16 cellular contexts compared by ENCODE assay signal in genomic region chr4:38085394-38086150, GRCh38.
DNase-seq lines count a peak whose midpoint lies in the region; ATAC-seq and TF ChIP-seq lines count a peak whose summit lies in the region.
"Had no signal": no experiment of that assay in that cellular context is flagged by ENCODE, and none has a peak within 500 bp of the region (broad histone marks: within the 10 kb centered on the region; RNA-seq: fewer than 3 reads in every experiment).

No MANE protein-coding gene starts in this region.

- H3K36me3 ChIP-seq in right atrium auricular region (peaks cover 15% of the 10 kb centered on the region), psoas muscle (ENCODE audit: insufficient read depth in 1 of 2, low read depth in 1 of 2) (peaks cover 0 to 14% of the 10 kb centered on the region in 2 donors), aorta (ENCODE audit: control insufficient read depth in 1 of 2, insufficient read depth in 2 of 2, low read length in 1 of 2) (peaks cover 0 to 2% of the 10 kb centered on the region in 2 donors)
- H3K36me3 ChIP-seq: SJSA1 had no signal

- H3K9me3 ChIP-seq in right atrium auricular region = no peaks in the 10 kb centered on the region
- no peaks in the 10 kb centered on the region for H3K9me3 ChIP-seq in psoas muscle
- H3K9me3 ChIP-seq in aorta (ENCODE audit: control insufficient read depth, low read length) = no peaks in the 10 kb centered on the region
- H3K9me3 ChIP-seq: SJSA1 had no signal

- 24 to 32% (median 27%) methylated on average over 13 of the region's 13 CpGs for WGBS in psoas muscle, 3 donors
- 12 to 18% methylated on average over 13 of the region's 13 CpGs for WGBS in aorta, 2 donors

- intact Hi-C loops in Right ventricle myocardium superior (cut with DNase I) = no loop called here
- intact Hi-C loops in left cardiac atrium (cut with DNase I) = no loop called here
- intact Hi-C loops in psoas muscle (cut with DNase I) = no loop called here
- intact Hi-C loops in aorta (cut with DNase I) = no loop called here

- no peaks in the 10 kb centered on the region for H3K27me3 ChIP-seq in right atrium auricular region
- H3K27me3 ChIP-seq in psoas muscle (ENCODE audit: insufficient read depth in 3 of 3, low read length in 2 of 3) = no peaks in the 10 kb centered on the region
- H3K27me3 ChIP-seq in aorta (ENCODE audit: control insufficient read depth in 1 of 2, insufficient read depth in 2 of 2, low read length in 1 of 2) = no peaks in the 10 kb centered on the region
- H3K27me3 ChIP-seq: SJSA1 had no signal

- H3K4me3 ChIP-seq in right atrium auricular region (no peak overlapping the region), psoas muscle (peak overlapping the region; percentile 16), aorta (ENCODE audit: low read length in 2 of 2) (no peak overlapping the region)
- H3K4me3 ChIP-seq: SJSA1 had no signal

- H3K27ac ChIP-seq in right atrium auricular region (peak overlapping the region in 1 of 2 donors; percentile 2), psoas muscle (no peak overlapping the region), aorta (ENCODE audit: low read depth in 1 of 2, low read length in 2 of 2) (peak overlapping the region in 1 of 2 donors; percentile 2)
- H3K27ac ChIP-seq: SJSA1 had no signal

- ATAC-seq in Right ventricle myocardium superior (ENCODE audit: poor library complexity) (peak; percentile 39), left cardiac atrium (peak; percentile 5 to 24), psoas muscle (peak; percentile 55 to 87 (median 71)), aorta (ENCODE audit: low FRiP score) (peak; percentile 40)
- ATAC-seq: effector memory CD8-positive, alpha-beta T cell; stimulated activated naive B cell treated with anti-CD40 and anti-IgM and Interleukin-4, amounts not matched to agents 10 μg/mL and 1 μg/mL and 100 μg/mL, for 72 hours had no signal

- peaks cover 0 to 46% of the 10 kb centered on the region in 2 donors for H3K4me1 ChIP-seq in right atrium auricular region
- peaks cover 27% of the 10 kb centered on the region for H3K4me1 ChIP-seq in psoas muscle
- peaks cover 2 to 12% of the 10 kb centered on the region in 2 donors for H3K4me1 ChIP-seq in aorta (ENCODE audit: control insufficient read depth in 1 of 2, insufficient read depth in 2 of 2, low read length in 2 of 2)

- TF ChIP-seq CTCF in right atrium auricular region (IDR thresholded peaks at IDR 0.05) = no peak
- TF ChIP-seq CTCF in psoas muscle (IDR thresholded peaks at IDR 0.05) = no peak

- DNase-seq in Right ventricle myocardium superior (no peak), right atrium auricular region (ENCODE audit: low spot score) (no peak), left cardiac atrium (no peak), psoas muscle (no peak), aorta (no peak), amygdala (lab: John Stamatoyannopoulos, UW) (no peak), pons (ENCODE audit: low spot score) (no peak), dedifferentiated amniotic fluid mesenchymal stem cell (ENCODE audit: extremely low spot score) (no peak)
- DNase-seq: activated CD8-positive, alpha-beta memory T cell treated with anti-CD3 and anti-CD28 coated beads for 24 hours; activated naive CD8-positive, alpha-beta T cell treated with anti-CD3 and anti-CD28 coated beads, Interleukin-2, amount 10 ng/mL, durations not matched to agents 7 days and 5 days; CD4-positive, CD25-positive, alpha-beta regulatory T cell; DND-41; effector memory CD8-positive, alpha-beta T cell; NCI-H1930; stimulated activated naive B cell treated with anti-CD40 and anti-IgM and Interleukin-4, amounts not matched to agents 10 μg/mL and 1 μg/mL and 100 μg/mL, for 72 hours had no signal

Comparison
In these comparisons a context has a peak if more than half of its experiments do, and no peak if none do; other contexts are left out.
1. ATAC-seq: peak in every context shown above with its lines; median percentile 71 in psoas muscle; 40 in aorta; 39 in Right ventricle myocardium superior; 14 in left cardiac atrium.